26 cellular contexts compared by ENCODE assay signal in the genomic region with DNA sequence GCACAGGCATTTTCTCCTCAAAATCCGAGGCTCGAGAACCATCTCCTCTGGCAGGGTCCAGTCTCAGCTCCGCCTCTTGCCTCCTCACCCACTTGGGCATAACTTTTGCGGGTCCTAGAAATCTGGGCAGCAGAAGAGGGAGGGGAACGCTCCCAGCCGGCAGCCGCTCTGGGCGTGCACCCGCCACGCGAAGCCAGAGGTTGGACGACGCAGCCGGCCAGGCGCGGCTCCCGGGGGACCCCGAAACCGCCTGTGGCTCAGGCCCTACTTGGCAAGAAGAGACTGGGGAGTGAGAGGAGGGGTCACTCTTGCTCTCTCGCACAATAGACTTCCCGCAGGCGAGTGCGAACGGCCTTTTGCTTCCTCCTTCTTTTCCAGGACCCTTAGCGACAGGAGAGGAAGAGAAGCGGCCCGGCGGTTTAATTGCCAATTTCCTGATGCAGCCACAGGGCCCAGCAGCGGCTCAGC. TPM values are rescaled to one million over a fixed set of nuclear protein-coding genes. Genes with fewer than 3 reads are reported as not detected.
DNase-seq lines count a peak whose midpoint lies in the region; ATAC-seq and TF ChIP-seq lines count a peak whose summit lies in the region.
"Had no signal": no experiment of that assay in that cellular context is flagged by ENCODE, and none has a peak within 500 bp of the region (broad histone marks: within the 10 kb centered on the region; RNA-seq: fewer than 3 reads in every experiment).

No MANE protein-coding gene starts in this region.

- DNase-seq in activated CD8-positive, alpha-beta memory T cell treated with anti-CD3 and anti-CD28 coated beads, Interleukin-2, amount 10 ng/mL, durations not matched to agents 7 days and 5 days, result no peak
- no peak for DNase-seq in activated CD8-positive, alpha-beta memory T cell treated with anti-CD3 and anti-CD28 coated beads, Interleukin-2, amount 50 U/mL, for 4 hours
- DNase-seq in NCI-H1092 treated with DMSO at 0.1 percent for 48 hours (lab: John Stamatoyannopoulos, UW) (peak; percentile 62), endodermal cell (peak; percentile 79), osteoblast (ENCODE audit: insufficient read length, low spot score, missing footprints) (peak; percentile 81)
- DNase-seq: activated CD4-positive, alpha-beta T cell treated with anti-CD3 and anti-CD28 coated beads, Interleukin-2, amount 10 ng/mL, durations not matched to agents 7 days and 5 days; BE2C; body of pancreas; Calu3; effector memory CD8-positive, alpha-beta T cell; hypothalamus; islet precursor cell; left ventricle myocardium superior; natural killer cell; NCI-H1694 treated with DMSO at 0.1 percent for 48 hours; NCI-H2227 treated with DMSO at 0.1 percent for 48 hours; SK-N-SH; stimulated activated naive CD8-positive, alpha-beta T cell treated with anti-CD3 and anti-CD28 coated beads, Interleukin-15, Interleukin-2, amounts not matched to agents 100 U/mL and 50 U/mL, for 24 hours; thyroid gland; WERI-Rb-1 had no signal

- TF ChIP-seq CTCF in endodermal cell (conservative IDR thresholded peaks at IDR 0.05) (no peak), osteoblast (IDR thresholded peaks at IDR 0.05; ENCODE audit: extremely low read depth, low read depth, low read length) (no peak)

- H3K27me3 Mint-ChIP-seq in activated CD8-positive, alpha-beta memory T cell treated with anti-CD3 and anti-CD28 coated beads, Interleukin-2, amount 10 ng/mL, durations not matched to agents 7 days and 5 days, result peaks cover 87% of the 10 kb centered on the region
- peaks cover 99% of the 10 kb centered on the region for H3K27me3 Mint-ChIP-seq in endodermal cell (ENCODE audit: insufficient read depth)

- H3K4me3 ChIP-seq in endodermal cell (ENCODE audit: low read length) (no peak overlapping the region), osteoblast (ENCODE audit: insufficient read depth, low read length) (no peak overlapping the region)
- H3K4me3 ChIP-seq: body of pancreas, gastroesophageal sphincter, thyroid gland had no signal

- H2AFZ ChIP-seq in osteoblast (ENCODE audit: low read length), result no peak overlapping the region

- H3K27me3 ChIP-seq in endodermal cell (ENCODE audit: control insufficient read depth, insufficient read depth, low read length, poor library complexity, severe bottlenecking) (peaks cover 100% of the 10 kb centered on the region), osteoblast (ENCODE audit: insufficient read depth, low read length) (peaks cover 85% of the 10 kb centered on the region)

- CTCF ChIA-PET in activated CD8-positive, alpha-beta memory T cell treated with anti-CD3 and anti-CD28 coated beads, Interleukin-2, amount 10 ng/mL, durations not matched to agents 7 days and 5 days (lab: Charles Lee), result no interaction called here

- H3K27ac ChIP-seq in endodermal cell (ENCODE audit: low read depth, low read length), result no peak overlapping the region
- no peak overlapping the region for H3K27ac ChIP-seq in osteoblast (ENCODE audit: low read depth, low read length)
- H3K27ac ChIP-seq: body of pancreas, gastroesophageal sphincter, RWPE1, thyroid gland, WERI-Rb-1 had no signal

- H3K36me3 Mint-ChIP-seq in activated CD8-positive, alpha-beta memory T cell treated with anti-CD3 and anti-CD28 coated beads, Interleukin-2, amount 10 ng/mL, durations not matched to agents 7 days and 5 days, result peaks cover 7% of the 10 kb centered on the region
- no peaks in the 10 kb centered on the region for H3K36me3 Mint-ChIP-seq in endodermal cell (ENCODE audit: low read depth)

- H3K4me2 ChIP-seq in osteoblast (ENCODE audit: insufficient read depth, low read length), result no peak overlapping the region
- H3K4me2 ChIP-seq: SK-N-SH had no signal

- H3K9me3 Mint-ChIP-seq in activated CD8-positive, alpha-beta memory T cell treated with anti-CD3 and anti-CD28 coated beads, Interleukin-2, amount 10 ng/mL, durations not matched to agents 7 days and 5 days (ENCODE audit: low read depth), result no peaks in the 10 kb centered on the region
- no peaks in the 10 kb centered on the region for H3K9me3 Mint-ChIP-seq in endodermal cell

- H3K79me2 ChIP-seq in osteoblast (ENCODE audit: insufficient read depth, low read length), result no peaks in the 10 kb centered on the region

- H4K20me1 ChIP-seq in osteoblast (ENCODE audit: insufficient read depth, low read length), result no peaks in the 10 kb centered on the region

- no peaks in the 10 kb centered on the region for H3K4me1 Mint-ChIP-seq in activated CD8-positive, alpha-beta memory T cell treated with anti-CD3 and anti-CD28 coated beads, Interleukin-2, amount 10 ng/mL, durations not matched to agents 7 days and 5 days
- H3K4me1 Mint-ChIP-seq in endodermal cell, result peaks cover 6% of the 10 kb centered on the region
- H3K4me1 Mint-ChIP-seq: activated CD4-positive, alpha-beta T cell treated with anti-CD3 and anti-CD28 coated beads, Interleukin-2, amount 10 ng/mL, durations not matched to agents 7 days and 5 days had no signal

- H3K9ac ChIP-seq in endodermal cell (ENCODE audit: extremely low read depth, low read length, poor library complexity, severe bottlenecking), result no peak overlapping the region
- H3K9ac ChIP-seq: SK-N-SH had no signal

- H3K36me3 ChIP-seq in endodermal cell (ENCODE audit: control insufficient read depth, insufficient read depth, low read length) (no peaks in the 10 kb centered on the region), osteoblast (ENCODE audit: insufficient read depth, low read length) (no peaks in the 10 kb centered on the region)
- H3K36me3 ChIP-seq: BE2C, gastroesophageal sphincter, thyroid gland, WERI-Rb-1 had no signal

- no peak overlapping the region for H3K4me3 Mint-ChIP-seq in activated CD8-positive, alpha-beta memory T cell treated with anti-CD3 and anti-CD28 coated beads, Interleukin-2, amount 10 ng/mL, durations not matched to agents 7 days and 5 days
- no peak overlapping the region for H3K4me3 Mint-ChIP-seq in endodermal cell
- H3K4me3 Mint-ChIP-seq: activated CD4-positive, alpha-beta T cell treated with anti-CD3 and anti-CD28 coated beads, Interleukin-2, amount 10 ng/mL, durations not matched to agents 7 days and 5 days; effector memory CD8-positive, alpha-beta T cell; natural killer cell had no signal

- H3K4me1 ChIP-seq in endodermal cell (ENCODE audit: control insufficient read depth, insufficient read depth, low read length) (no peaks in the 10 kb centered on the region), osteoblast (ENCODE audit: insufficient read depth, low read length) (no peaks in the 10 kb centered on the region)
- H3K4me1 ChIP-seq: BE2C had no signal

- H3K9me3 ChIP-seq in endodermal cell (ENCODE audit: control insufficient read depth, low read length), result no peaks in the 10 kb centered on the region
- no peaks in the 10 kb centered on the region for H3K9me3 ChIP-seq in osteoblast (ENCODE audit: low read depth, low read length)
- H3K9me3 ChIP-seq: BE2C, body of pancreas, gastroesophageal sphincter, SK-N-SH, thyroid gland had no signal

- WGBS in endodermal cell (ENCODE audit: insufficient coverage in 1 of 2, insufficient read length in 1 of 2), 2 experiments, result 1 to 7% methylated on average over 15 to 29 of the region's 29 CpGs

- ATAC-seq in activated CD8-positive, alpha-beta memory T cell treated with anti-CD3 and anti-CD28 coated beads, Interleukin-2, amount 10 ng/mL, durations not matched to agents 7 days and 5 days, result no peak
- ATAC-seq in HG03045 (IDR thresholded peaks at IDR 0.05; ENCODE audit: unreplicated experiment), result no peak
- ATAC-seq in GM18909 (IDR thresholded peaks at IDR 0.05; ENCODE audit: poor library complexity, unreplicated experiment), result no peak
- ATAC-seq in HG02642 (IDR thresholded peaks at IDR 0.05; ENCODE audit: poor library complexity, unreplicated experiment), result no peak
- ATAC-seq: body of pancreas; effector memory CD8-positive, alpha-beta T cell; gastroesophageal sphincter; left ventricle myocardium superior; natural killer cell; sciatic nerve; stimulated activated naive CD8-positive, alpha-beta T cell treated with anti-CD3 and anti-CD28 coated beads, Interleukin-15, Interleukin-2, amounts not matched to agents 100 U/mL and 50 U/mL, for 24 hours had no signal

- peak overlapping the region; percentile 54 for H3K27ac Mint-ChIP-seq in activated CD8-positive, alpha-beta memory T cell treated with anti-CD3 and anti-CD28 coated beads, Interleukin-2, amount 10 ng/mL, durations not matched to agents 7 days and 5 days
- H3K27ac Mint-ChIP-seq in endodermal cell, result no peak overlapping the region
- H3K27ac Mint-ChIP-seq: activated CD4-positive, alpha-beta T cell treated with anti-CD3 and anti-CD28 coated beads, Interleukin-2, amount 10 ng/mL, durations not matched to agents 7 days and 5 days; effector memory CD8-positive, alpha-beta T cell had no signal

RNA-seq across cellular contexts. Expression of gene SOX1, which starts 6.0 kb away (rescaled TPM):
- not detected for total RNA-seq in activated CD8-positive, alpha-beta memory T cell treated with anti-CD3 and anti-CD28 coated beads, Interleukin-2, amount 10 ng/mL, durations not matched to agents 7 days and 5 days
- not detected for total RNA-seq in endodermal cell
- polyA plus RNA-seq in endodermal cell (2013, experiment 1 of 2), result 40.6 TPM
- 33.9 TPM for polyA plus RNA-seq in endodermal cell (2013, experiment 2 of 2)
- not detected in 2 replicates for total RNA-seq in osteoblast
- total RNA-seq: activated CD4-positive, alpha-beta T cell treated with anti-CD3 and anti-CD28 coated beads, Interleukin-2, amount 10 ng/mL, durations not matched to agents 7 days and 5 days; body of pancreas; Calu3; left ventricle myocardium superior; natural killer cell; sciatic nerve had no signal
- polyA plus RNA-seq: SK-N-SH had no signal

Comparison
In these comparisons a context has a peak if more than half of its experiments do, and no peak if none do; other contexts are left out.
1. DNase-seq: peak in NCI-H1092 treated with DMSO at 0.1 percent for 48 hours (single experiment), endodermal cell (single experiment) and osteoblast (single experiment); none in activated CD8-positive, alpha-beta memory T cell treated with anti-CD3 and anti-CD28 coated beads, Interleukin-2, amount 10 ng/mL, durations not matched to agents 7 days and 5 days (single experiment) and activated CD8-positive, alpha-beta memory T cell treated with anti-CD3 and anti-CD28 coated beads, Interleukin-2, amount 50 U/mL, for 4 hours (single experiment).